ENCODE assay signal across 1 cellular context in genomic region chr2:63058149-63058741, GRCh38.
TF ChIP-seq lines count a peak whose summit lies in the region.

No MANE protein-coding gene starts in this region.

TF ChIP-seq in HepG2, 621 proteins besides CTCF, POLR2A, EP300 and RAD21 (continued from another document):
- TF ChIP-seq, protein P1, sequence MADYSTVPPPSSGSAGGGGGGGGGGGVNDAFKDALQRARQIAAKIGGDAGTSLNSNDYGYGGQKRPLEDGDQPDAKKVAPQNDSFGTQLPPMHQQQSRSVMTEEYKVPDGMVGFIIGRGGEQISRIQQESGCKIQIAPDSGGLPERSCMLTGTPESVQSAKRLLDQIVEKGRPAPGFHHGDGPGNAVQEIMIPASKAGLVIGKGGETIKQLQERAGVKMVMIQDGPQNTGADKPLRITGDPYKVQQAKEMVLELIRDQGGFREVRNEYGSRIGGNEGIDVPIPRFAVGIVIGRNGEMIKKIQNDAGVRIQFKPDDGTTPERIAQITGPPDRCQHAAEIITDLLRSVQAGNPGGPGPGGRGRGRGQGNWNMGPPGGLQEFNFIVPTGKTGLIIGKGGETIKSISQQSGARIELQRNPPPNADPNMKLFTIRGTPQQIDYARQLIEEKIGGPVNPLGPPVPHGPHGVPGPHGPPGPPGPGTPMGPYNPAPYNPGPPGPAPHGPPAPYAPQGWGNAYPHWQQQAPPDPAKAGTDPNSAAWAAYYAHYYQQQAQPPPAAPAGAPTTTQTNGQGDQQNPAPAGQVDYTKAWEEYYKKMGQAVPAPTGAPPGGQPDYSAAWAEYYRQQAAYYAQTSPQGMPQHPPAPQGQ (CRISPR knock-in tag; IDR thresholded peaks at IDR 0.05; ENCODE audit: borderline replicate concordance): no peak
- no peak for TF ChIP-seq YEATS2 (CRISPR knock-in tag; IDR thresholded peaks at IDR 0.05; ENCODE audit: borderline replicate concordance)
- TF ChIP-seq SMAD3 (CRISPR knock-in tag; IDR thresholded peaks at IDR 0.05): no peak
- TF ChIP-seq HINFP (CRISPR knock-in tag; IDR thresholded peaks at IDR 0.05; ENCODE audit: low read depth): no peak
- TF ChIP-seq PHF20 (CRISPR knock-in tag; IDR thresholded peaks at IDR 0.05): no peak
- no peak for TF ChIP-seq CCDC6 (CRISPR knock-in tag; IDR thresholded peaks at IDR 0.05)
- no peak for TF ChIP-seq ZNF883 (CRISPR knock-in tag; IDR thresholded peaks at IDR 0.05; ENCODE audit: not compliant biosample characterization)
- TF ChIP-seq, protein P2, sequence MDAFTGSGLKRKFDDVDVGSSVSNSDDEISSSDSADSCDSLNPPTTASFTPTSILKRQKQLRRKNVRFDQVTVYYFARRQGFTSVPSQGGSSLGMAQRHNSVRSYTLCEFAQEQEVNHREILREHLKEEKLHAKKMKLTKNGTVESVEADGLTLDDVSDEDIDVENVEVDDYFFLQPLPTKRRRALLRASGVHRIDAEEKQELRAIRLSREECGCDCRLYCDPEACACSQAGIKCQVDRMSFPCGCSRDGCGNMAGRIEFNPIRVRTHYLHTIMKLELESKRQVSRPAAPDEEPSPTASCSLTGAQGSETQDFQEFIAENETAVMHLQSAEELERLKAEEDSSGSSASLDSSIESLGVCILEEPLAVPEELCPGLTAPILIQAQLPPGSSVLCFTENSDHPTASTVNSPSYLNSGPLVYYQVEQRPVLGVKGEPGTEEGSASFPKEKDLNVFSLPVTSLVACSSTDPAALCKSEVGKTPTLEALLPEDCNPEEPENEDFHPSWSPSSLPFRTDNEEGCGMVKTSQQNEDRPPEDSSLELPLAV (CRISPR knock-in tag; conservative IDR thresholded peaks at IDR 0.05; ENCODE audit: low read depth): no peak
- TF ChIP-seq, protein P3, sequence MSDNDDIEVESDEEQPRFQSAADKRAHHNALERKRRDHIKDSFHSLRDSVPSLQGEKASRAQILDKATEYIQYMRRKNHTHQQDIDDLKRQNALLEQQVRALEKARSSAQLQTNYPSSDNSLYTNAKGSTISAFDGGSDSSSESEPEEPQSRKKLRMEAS (IDR thresholded peaks at IDR 0.05): no peak
- TF ChIP-seq ZNF75D (CRISPR knock-in tag; IDR thresholded peaks at IDR 0.05; ENCODE audit: borderline replicate concordance): no peak
- TF ChIP-seq PAWR (CRISPR knock-in tag; IDR thresholded peaks at IDR 0.05; ENCODE audit: borderline replicate concordance): no peak
- no peak for TF ChIP-seq HNRNPLL (IDR thresholded peaks at IDR 0.05; ENCODE audit: low read depth, low read length, poor library complexity, severe bottlenecking)
TF ChIP-seq in HepG2: peak in this region for 0.
